ENCODE assay signal across 10 cellular contexts in genomic region chr5:78511116-78511906, GRCh38.
DNase-seq lines count a peak whose midpoint lies in the region; ATAC-seq, FAIRE-seq and TF ChIP-seq lines count a peak whose summit lies in the region.
"Had no signal": no experiment of that assay in that cellular context is flagged by ENCODE, and none has a peak within 500 bp of the region (broad histone marks: within the 10 kb centered on the region; RNA-seq: fewer than 3 reads in every experiment).

No MANE protein-coding gene starts in this region.

- H3K27me3 ChIP-seq in left ventricle myocardium inferior (ENCODE audit: low read depth) (no peaks in the 10 kb centered on the region), rectal smooth muscle tissue (ENCODE audit: control insufficient read depth, insufficient read depth, low read length) (no peaks in the 10 kb centered on the region), spleen (replicated peaks in 1 of 7) (peaks cover 0 to 17% (median 0%) of the 10 kb centered on the region in 7 donors)
- H3K27me3 ChIP-seq: hepatocyte had no signal

- in situ Hi-C loops in SK-MEL-5 (cut with HindIII; ENCODE audit: low pct_unique_long_range_greater_than_20kb, low sequenced_read_pairs): no loop called here

- no peak for TF ChIP-seq POLR2A in spleen (IDR thresholded peaks at IDR 0.05)

- TF ChIP-seq CTCF in left ventricle myocardium inferior (IDR thresholded peaks at IDR 0.05; ENCODE audit: borderline replicate concordance) (no peak), kidney (IDR thresholded peaks at IDR 0.05; ENCODE audit: borderline replicate concordance, extremely low read depth, insufficient read depth) (no peak), spleen (IDR thresholded peaks at IDR 0.05 in 8 of 11, conservative IDR thresholded peaks at IDR 0.05 in 3 of 11) (no peak)

- H3K27ac ChIP-seq in left ventricle myocardium inferior (replicated peaks): peak overlapping the region; percentile 81
- H3K27ac ChIP-seq in rectal smooth muscle tissue (ENCODE audit: low read depth, low read length): peak overlapping the region; percentile 78
- H3K27ac ChIP-seq in kidney (ENCODE audit: low read depth in 2 of 2, low read length in 2 of 2): no peak overlapping the region
- peak overlapping the region in 3 of 8 donors; percentile 17 to 68 (median 21) for H3K27ac ChIP-seq in spleen

- peak overlapping the region; percentile 65 for H3K4me3 ChIP-seq in left ventricle myocardium inferior
- no peak overlapping the region for H3K4me3 ChIP-seq in rectal smooth muscle tissue (ENCODE audit: low read length)
- H3K4me3 ChIP-seq in kidney (ENCODE audit: low read length in 2 of 2): no peak overlapping the region
- H3K4me3 ChIP-seq in spleen: no peak overlapping the region
- H3K4me3 ChIP-seq: hepatocyte had no signal

- no peak for ATAC-seq in HG03565 (IDR thresholded peaks at IDR 0.05; ENCODE audit: unreplicated experiment)

- DNase-seq in COLO829 (ENCODE audit: low spot score) (peak; percentile 84), SK-MEL-5 (ENCODE audit: low read depth, low spot score) (peak; percentile 95), left ventricle myocardium inferior (no peak), kidney (no peak), spleen (no peak), NCI-H2107 (lab: John Stamatoyannopoulos, UW) (no peak)
- DNase-seq: Calu3 had no signal

- H3K9me3 ChIP-seq in left ventricle myocardium inferior (replicated peaks) (no peaks in the 10 kb centered on the region), kidney (ENCODE audit: control insufficient read depth in 1 of 2, low read length in 2 of 2) (no peaks in the 10 kb centered on the region), spleen (no peaks in the 10 kb centered on the region)

- FAIRE-seq in kidney (lab: Jason Lieb, UNC): no peak

- H3K36me3 ChIP-seq in left ventricle myocardium inferior (no peaks in the 10 kb centered on the region), rectal smooth muscle tissue (ENCODE audit: control insufficient read depth, insufficient read depth, low read length) (no peaks in the 10 kb centered on the region), kidney (ENCODE audit: control insufficient read depth in 1 of 2, insufficient read depth in 2 of 2, low read length in 2 of 2) (no peaks in the 10 kb centered on the region), spleen (no peaks in the 10 kb centered on the region)

- 62 to 78% (median 68%) methylated on average over 9 to 10 of the region's 10 CpGs for WGBS in spleen, 5 donors

- intact Hi-C loops in left ventricle myocardium inferior (cut with micrococcal nuclease) (no loop called here), kidney (cut with DNase I) (no loop called here), spleen (cut with DNase I; ENCODE audit: low total_unique reads) (no loop called here)

- H3K9ac ChIP-seq in rectal smooth muscle tissue (ENCODE audit: low read length) (no peak overlapping the region), kidney (ENCODE audit: low read length in 2 of 2) (no peak overlapping the region)

- peaks cover 49% of the 10 kb centered on the region for H3K4me1 ChIP-seq in left ventricle myocardium inferior
- H3K4me1 ChIP-seq in rectal smooth muscle tissue (ENCODE audit: control insufficient read depth, insufficient read depth, low read length): peaks cover 23% of the 10 kb centered on the region
- peaks cover 0 to 3% of the 10 kb centered on the region in 2 donors for H3K4me1 ChIP-seq in kidney (ENCODE audit: control insufficient read depth in 1 of 2, insufficient read depth in 1 of 2, low read depth in 1 of 2, low read length in 2 of 2)
- H3K4me1 ChIP-seq in spleen: peaks cover 9 to 46% (median 28%) of the 10 kb centered on the region in 6 donors

Comparison
In these comparisons a context has a peak if more than half of its experiments do, and no peak if none do; other contexts are left out.
1. DNase-seq: peak in COLO829 (single experiment) and SK-MEL-5 (single experiment); none in left ventricle myocardium inferior (single experiment), kidney (single experiment), spleen (single experiment) and NCI-H2107 (single experiment).
2. H3K27ac ChIP-seq: peak in left ventricle myocardium inferior (single experiment) and rectal smooth muscle tissue (single experiment); none in kidney (0 of 2).